ENCODE assay signal across 32 cellular contexts in genomic region chr15:39442898-39443297, GRCh38.
"Had no signal": no experiment of that assay in that cellular context is flagged by ENCODE, and none has a peak within 500 bp of the region (broad histone marks: within the 10 kb centered on the region; RNA-seq: fewer than 3 reads in every experiment).

No MANE protein-coding gene starts in this region.

- H3K9me3 Mint-ChIP-seq: activated CD4-positive, alpha-beta memory T cell treated with anti-CD3 and anti-CD28 coated beads, Interleukin-2, amount 10 ng/mL, durations not matched to agents 7 days and 5 days; activated naive CD8-positive, alpha-beta T cell treated with anti-CD3 and anti-CD28 coated beads for 36 hours; central memory CD8-positive, alpha-beta T cell had no signal

- H3K27ac ChIP-seq: cardiac muscle cell, PC-9, RWPE1, WERI-Rb-1 had no signal

- H3K4me3 ChIP-seq: cardiac muscle cell, PC-9 had no signal

- H3K4me1 Mint-ChIP-seq: activated CD4-positive, alpha-beta memory T cell treated with anti-CD3 and anti-CD28 coated beads, Interleukin-2, amount 10 ng/mL, durations not matched to agents 7 days and 5 days; activated CD8-positive, alpha-beta memory T cell treated with anti-CD3 and anti-CD28 coated beads, Interleukin-2, amount 10 ng/mL, durations not matched to agents 7 days and 5 days; central memory CD8-positive, alpha-beta T cell had no signal

- DNase-seq: activated CD4-positive, alpha-beta memory T cell treated with anti-CD3 and anti-CD28 coated beads, Interleukin-2, amount 10 ng/mL, durations not matched to agents 7 days and 5 days; activated CD4-positive, alpha-beta T cell treated with anti-CD3 and anti-CD28 coated beads for 1 hour; activated CD4-positive, alpha-beta T cell treated with anti-CD3 and anti-CD28 coated beads for 48 hours; activated CD4-positive, CD25-positive, alpha-beta regulatory T cell; activated CD8-positive, alpha-beta memory T cell treated with anti-CD3 and anti-CD28 coated beads for 24 hours; activated CD8-positive, alpha-beta memory T cell treated with anti-CD3 and anti-CD28 coated beads, Interleukin-2, amount 10 ng/mL, durations not matched to agents 7 days and 5 days; activated CD8-positive, alpha-beta memory T cell treated with anti-CD3 and anti-CD28 coated beads, Interleukin-2, amount 50 U/mL, for 48 hours; activated effector memory CD4-positive, alpha-beta T cell treated with anti-CD3 and anti-CD28 coated beads, Interleukin-2, amount 50 U/mL, for 16 hours; activated naive CD4-positive, alpha-beta T cell; activated naive CD4-positive, alpha-beta T cell treated with anti-CD3 and anti-CD28 coated beads, Interleukin-2, amount 50 U/mL, for 16 hours; activated naive CD8-positive, alpha-beta T cell treated with anti-CD3 and anti-CD28 coated beads for 36 hours; activated T-cell treated with anti-CD3 and anti-CD28 coated beads, Interleukin-2, amount 50 U/mL, for 48 hours; amniotic stem cell; aorta; Karpas-422; MV-4-11; NCI-H1092; NCI-H1436 treated with DMSO at 0.1 percent for 48 hours; NCI-H1694 treated with DMSO at 0.1 percent for 48 hours; NCI-H2029; NCI-H510A; NCI-H526; NCI-H748 treated with DMSO at 0.1 percent for 48 hours; NK-92 treated with Interleukin-12 subunit alpha and Interleukin-12 subunit beta, amount 100 ng/mL, for 24 hours; PC-9; SIG-M5; T1000; WERI-Rb-1 had no signal

- H3K4me3 Mint-ChIP-seq: activated CD4-positive, alpha-beta memory T cell treated with anti-CD3 and anti-CD28 coated beads, Interleukin-2, amount 10 ng/mL, durations not matched to agents 7 days and 5 days; activated CD8-positive, alpha-beta memory T cell treated with anti-CD3 and anti-CD28 coated beads, Interleukin-2, amount 10 ng/mL, durations not matched to agents 7 days and 5 days; activated naive CD8-positive, alpha-beta T cell treated with anti-CD3 and anti-CD28 coated beads for 36 hours; central memory CD8-positive, alpha-beta T cell had no signal

- H3K36me3 Mint-ChIP-seq: activated CD8-positive, alpha-beta memory T cell treated with anti-CD3 and anti-CD28 coated beads, Interleukin-2, amount 10 ng/mL, durations not matched to agents 7 days and 5 days; activated naive CD8-positive, alpha-beta T cell treated with anti-CD3 and anti-CD28 coated beads for 36 hours had no signal

- ATAC-seq: activated CD8-positive, alpha-beta memory T cell treated with anti-CD3 and anti-CD28 coated beads, Interleukin-2, amount 10 ng/mL, durations not matched to agents 7 days and 5 days; Right ventricle myocardium inferior had no signal

- H3K27me3 ChIP-seq: cardiac muscle cell had no signal

- H3K36me3 ChIP-seq: cardiac muscle cell, WERI-Rb-1 had no signal

- H2AFZ ChIP-seq: PC-9 had no signal

- H3K27ac Mint-ChIP-seq: activated CD4-positive, alpha-beta memory T cell treated with anti-CD3 and anti-CD28 coated beads, Interleukin-2, amount 10 ng/mL, durations not matched to agents 7 days and 5 days; activated CD8-positive, alpha-beta memory T cell treated with anti-CD3 and anti-CD28 coated beads, Interleukin-2, amount 10 ng/mL, durations not matched to agents 7 days and 5 days; activated naive CD8-positive, alpha-beta T cell treated with anti-CD3 and anti-CD28 coated beads for 36 hours had no signal

- H3K4me2 ChIP-seq: PC-9 had no signal
